ENCODE assay signal across 8 cellular contexts in the genomic region with DNA sequence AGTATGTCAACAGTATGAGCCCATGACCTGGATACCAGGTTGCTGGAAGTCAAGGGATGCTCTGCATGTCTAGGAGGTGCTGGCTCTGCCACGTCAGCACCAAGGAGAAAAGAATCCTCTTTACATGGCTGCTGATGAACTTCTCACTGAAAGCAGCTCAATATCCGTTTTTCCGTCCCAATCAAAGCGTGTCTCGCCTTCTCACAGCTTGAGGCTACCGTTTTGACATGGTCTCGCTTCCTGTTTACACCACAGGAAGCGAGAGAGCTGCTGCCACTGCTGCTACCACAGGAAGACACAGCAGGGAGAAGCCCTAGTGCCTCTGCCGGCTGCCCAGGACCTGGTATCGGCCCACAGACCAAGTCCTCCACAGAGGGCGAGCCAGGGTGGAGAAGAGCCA. TPM values are rescaled to one million over a fixed set of nuclear protein-coding genes. Genes with fewer than 3 reads are reported as not detected.
DNase-seq lines count a peak whose midpoint lies in the region; ATAC-seq and TF ChIP-seq lines count a peak whose summit lies in the region.

No MANE protein-coding gene starts in this region.

- peaks cover 7% of the 10 kb centered on the region for H3K36me3 ChIP-seq in left ventricle myocardium inferior
- no peaks in the 10 kb centered on the region for H3K36me3 ChIP-seq in SK-N-SH (replicated peaks in 1 of 2; ENCODE audit: control insufficient read depth in 1 of 2, insufficient read depth in 2 of 2, low read length in 1 of 2)

- H3K4me1 ChIP-seq in left ventricle myocardium inferior (peaks cover 40% of the 10 kb centered on the region), SK-N-SH (ENCODE audit: control insufficient read depth in 1 of 2, insufficient read depth in 2 of 2, low read depth in 1 of 2, low read length in 1 of 2) (peaks cover 7 to 9% of the 10 kb centered on the region in 2 experiments; a peak in 2 of 4 replicates)

- no peaks in the 10 kb centered on the region for H3K9me2 ChIP-seq in SK-N-SH

- ATAC-seq in GM21737 (IDR thresholded peaks at IDR 0.05; ENCODE audit: unreplicated experiment) = peak; percentile 44

- H3K27me3 ChIP-seq in left ventricle myocardium inferior (ENCODE audit: low read depth) (peaks cover 7% of the 10 kb centered on the region), SK-N-SH (ENCODE audit: insufficient read depth) (peaks cover 14% of the 10 kb centered on the region; the same call in 1 of the 2 replicates)

- CTCF ChIA-PET in SK-N-SH (lab: Yijun Ruan, JAX) = interaction anchor here (1.5 kb wide), 1 partner anchor 31 kb away, joined by 4 read pairs; no protein-coding TSS in a partner anchor

- TF ChIP-seq RAD21 in SK-N-SH (IDR thresholded peaks at IDR 0.05; ENCODE audit: low read length) = no peak

- DNase-seq in MV-4-11 (lab: John Stamatoyannopoulos, UW) = peak; percentile 97
- DNase-seq in activated CD8-positive, alpha-beta memory T cell treated with anti-CD3 and anti-CD28 coated beads, Interleukin-2, amount 50 U/mL, for 4 hours = peak; percentile 51
- DNase-seq in left ventricle myocardium inferior = peak; percentile 47
- peak; percentile 51 for DNase-seq in stimulated activated CD8-positive, alpha-beta memory T cell treated with anti-CD3 and anti-CD28 coated beads, Interleukin-15, amount 100 ng/mL, for 4 hours (ENCODE audit: low read depth in 2 of 2)
- DNase-seq in SK-N-SH = no peak
- DNase-seq in GM03348 (ENCODE audit: low spot score) = no peak

- POLR2A ChIA-PET in SK-N-SH (lab: Yijun Ruan, JAX) = no interaction called here

- intact Hi-C loops in left ventricle myocardium inferior (cut with micrococcal nuclease) = no loop called here

- no peak overlapping the region for H2AFZ ChIP-seq in SK-N-SH (ENCODE audit: low read depth)

- H3K27ac ChIP-seq in left ventricle myocardium inferior (replicated peaks) (peak overlapping the region; percentile 69), SK-N-SH (ENCODE audit: low read depth in 2 of 2, low read length in 1 of 2) (no peak overlapping the region)

- WGBS in SK-N-SH (ENCODE audit: low lambda C conversion rate) = 66% methylated on average over 11 of the region's 11 CpGs

- H3K4me3 ChIP-seq in left ventricle myocardium inferior (peak overlapping the region; percentile 51), SK-N-SH (ENCODE audit: low read depth in 2 of 2, low read length in 1 of 2) (no peak overlapping the region)

- H4K20me1 ChIP-seq in SK-N-SH (ENCODE audit: insufficient read depth) = no peaks in the 10 kb centered on the region

- H3F3A ChIP-seq in SK-N-SH (replicated peaks; ENCODE audit: insufficient read depth) = no peaks in the 10 kb centered on the region

- TF ChIP-seq CTCF in left ventricle myocardium inferior (IDR thresholded peaks at IDR 0.05; ENCODE audit: borderline replicate concordance) (no peak), SK-N-SH (IDR thresholded peaks at IDR 0.05) (no peak)

- no peak overlapping the region for H3K4me2 ChIP-seq in SK-N-SH

- no peaks in the 10 kb centered on the region for H3K9me3 ChIP-seq in left ventricle myocardium inferior (replicated peaks)
- H3K9me3 ChIP-seq in SK-N-SH = no peaks in the 10 kb centered on the region

- peak; percentile 30 for TF ChIP-seq POLR2A in GM10847 (IDR thresholded peaks at IDR 0.05; ENCODE audit: extremely low read depth, insufficient read length)

- H3K79me2 ChIP-seq in SK-N-SH (ENCODE audit: insufficient read depth) = no peaks in the 10 kb centered on the region

- no peak overlapping the region for H3K9ac ChIP-seq in SK-N-SH

- no peak for TF ChIP-seq EP300 in SK-N-SH (IDR thresholded peaks at IDR 0.05; ENCODE audit: borderline replicate concordance in 1 of 2, low read depth in 1 of 2, low read length in 1 of 2)

TF ChIP-seq in SK-N-SH, 30 proteins besides CTCF, POLR2A, EP300 and RAD21:
- no peak for TF ChIP-seq FOSL2 (IDR thresholded peaks at IDR 0.05; ENCODE audit: borderline replicate concordance, low read depth)

RNA-seq across cellular contexts. Expression of a gene that starts 27.3 kb away (rescaled TPM):
- 2.5 TPM for total RNA-seq in left ventricle myocardium inferior
- 1.6 and 3.2 TPM in 2 replicates for polyA plus RNA-seq in SK-N-SH (2012; rRNA removed)
- polyA plus RNA-seq in SK-N-SH (2012; cell fraction: cytosol; rRNA removed) = 1.0 and 1.4 TPM in 2 replicates
- polyA plus RNA-seq in SK-N-SH (2012; cell fraction: nucleus; rRNA removed) = 5.7 and 6.5 TPM in 2 replicates

Comparison
In these comparisons a context has a peak if more than half of its experiments do, and no peak if none do; other contexts are left out.
1. DNase-seq: peak in MV-4-11 (single experiment), activated CD8-positive, alpha-beta memory T cell treated with anti-CD3 and anti-CD28 coated beads, Interleukin-2, amount 50 U/mL, for 4 hours (single experiment), left ventricle myocardium inferior (single experiment) and stimulated activated CD8-positive, alpha-beta memory T cell treated with anti-CD3 and anti-CD28 coated beads, Interleukin-15, amount 100 ng/mL, for 4 hours (2 of 2); none in SK-N-SH (single experiment) and GM03348 (single experiment).